8 cellular contexts compared by ENCODE assay signal in the genomic region with DNA sequence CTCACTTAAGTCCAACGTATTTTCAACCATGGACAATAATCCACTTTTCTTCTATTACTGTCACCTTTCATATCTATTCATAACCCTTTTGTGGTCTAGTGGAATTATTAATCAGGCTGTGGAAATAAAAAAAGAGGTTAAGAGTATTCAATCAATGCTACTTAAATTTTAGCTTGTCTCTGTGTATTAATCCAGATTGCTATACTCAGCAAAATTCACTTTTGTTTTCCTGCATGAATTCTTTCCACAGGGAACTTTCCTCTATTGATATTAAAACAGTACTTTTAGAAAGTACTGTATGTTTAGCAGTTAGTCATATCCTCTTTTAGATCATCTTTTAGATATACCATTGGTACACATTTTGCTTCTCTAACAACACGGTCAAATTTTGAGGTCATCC.
"Had no signal": no experiment of that assay in that cellular context is flagged by ENCODE, and none has a peak within 500 bp of the region (broad histone marks: within the 10 kb centered on the region; RNA-seq: fewer than 3 reads in every experiment).

No MANE protein-coding gene starts in this region.

- FAIRE-seq: H1, H54, HTR-8/SVneo, K562 had no signal

- H2AFZ ChIP-seq: GM23338 had no signal

- DNase-seq: H9, HCEC 1CT, KG1 had no signal

- H3K9me3 Mint-ChIP-seq: GM23338, H9 had no signal

- H3K4me2 ChIP-seq: GM23338 had no signal

- H3K4me3 Mint-ChIP-seq: GM23338, H9 had no signal

- H3K4me3 ChIP-seq: GM23338, K562 had no signal

- ATAC-seq: GM23338, K562 had no signal
